8 cellular contexts compared by ENCODE assay signal in the genomic region with DNA sequence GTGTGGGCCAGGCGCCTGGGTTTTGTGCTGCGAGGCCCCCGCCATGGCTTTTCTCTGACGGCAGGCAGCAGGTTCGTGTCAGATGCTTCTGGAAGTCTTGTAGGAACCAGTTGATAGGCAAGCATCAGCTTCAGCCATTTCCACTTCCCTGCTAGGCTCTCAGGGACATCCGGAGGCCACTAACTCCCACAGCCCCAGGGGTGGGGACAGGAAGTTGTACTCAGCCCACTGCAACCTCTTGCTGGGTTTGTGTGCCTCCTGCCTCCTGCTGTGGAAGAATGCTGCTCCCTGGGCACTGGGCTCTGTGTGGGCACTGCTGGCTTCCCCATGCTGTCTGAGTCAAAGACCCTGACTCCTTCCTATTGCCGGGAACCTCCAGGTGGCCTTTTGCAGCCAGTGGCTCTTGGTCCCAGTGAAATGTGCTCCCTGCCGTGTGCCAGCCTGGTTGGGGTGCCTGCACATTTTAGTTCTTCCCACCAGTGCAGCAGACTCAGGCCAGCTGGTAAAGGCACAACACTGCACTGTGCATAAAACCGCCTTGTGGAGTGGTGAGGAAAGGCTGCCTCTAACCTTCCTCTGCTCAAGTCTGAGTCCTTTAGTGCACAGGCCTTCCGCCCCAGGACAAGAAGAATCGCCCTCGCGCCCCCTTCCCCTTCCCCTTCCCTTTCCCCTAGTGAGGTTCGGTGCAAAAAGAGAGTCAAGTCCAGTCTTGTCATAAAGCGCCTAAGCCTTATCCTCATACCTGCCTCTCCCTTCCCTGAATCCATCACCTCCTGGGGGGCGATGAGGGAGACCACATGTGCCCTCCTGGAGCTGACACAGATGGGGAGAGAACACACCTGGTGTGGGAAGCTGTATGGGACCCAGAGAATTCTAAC. TPM values are rescaled to one million over a fixed set of nuclear protein-coding genes. Genes with fewer than 3 reads are reported as not detected.
A peak's percentile ranks its signal among the peaks of the same experiment; 100 is the strongest.
DNase-seq lines count a peak whose midpoint lies in the region; ATAC-seq and TF ChIP-seq lines count a peak whose summit lies in the region.

No MANE protein-coding gene starts in this region.

- WGBS in mesenchymal stem cell: 82% methylated on average over 15 of the region's 16 CpGs

- H3K27ac ChIP-seq in mesenchymal stem cell (ENCODE audit: low read length, poor library complexity, severe bottlenecking): peak overlapping the region; percentile 9

- no peak overlapping the region for H3K4me2 ChIP-seq in mesenchymal stem cell (ENCODE audit: low read length, poor library complexity, severe bottlenecking)

- ATAC-seq in GM18868 (IDR thresholded peaks at IDR 0.05; ENCODE audit: unreplicated experiment) (peak; percentile 50), HG03139 (IDR thresholded peaks at IDR 0.05; ENCODE audit: unreplicated experiment) (peak; percentile 68), GM19035 (IDR thresholded peaks at IDR 0.05; ENCODE audit: unreplicated experiment) (no peak), GM21360 (IDR thresholded peaks at IDR 0.05; ENCODE audit: unreplicated experiment) (no peak)

- H3K4me1 ChIP-seq in mesenchymal stem cell (ENCODE audit: control insufficient read depth, insufficient read depth, low read depth, low read length) (peaks cover 24% of the 10 kb centered on the region), Caco-2 (peaks cover 18% of the 10 kb centered on the region)

- peak overlapping the region; percentile 60 for H2BK15ac ChIP-seq in mesenchymal stem cell (ENCODE audit: low read depth, poor library complexity, severe bottlenecking)

- POLR2A ChIA-PET in Caco-2 (lab: Charles Lee): no interaction called here

- no peak overlapping the region for H2AFZ ChIP-seq in mesenchymal stem cell (ENCODE audit: low read depth, low read length)

- H3K27ac Mint-ChIP-seq in Caco-2 (ENCODE audit: unreplicated experiment): no peak overlapping the region

- H3K4me3 ChIP-seq in mesenchymal stem cell (ENCODE audit: insufficient read depth in 1 of 2, low read depth in 1 of 2, low read length in 2 of 2) (no peak overlapping the region), Caco-2 (ENCODE audit: low read depth, low read length) (no peak overlapping the region)

- H3K9me3 ChIP-seq in mesenchymal stem cell (ENCODE audit: control insufficient read depth, low read length) (no peaks in the 10 kb centered on the region), Caco-2 (no peaks in the 10 kb centered on the region)

- H3K27me3 ChIP-seq in mesenchymal stem cell (ENCODE audit: control insufficient read depth in 1 of 2, insufficient read depth in 1 of 2, low read length in 2 of 2) (no peaks in the 10 kb centered on the region), Caco-2 (replicated peaks; ENCODE audit: control insufficient read depth, insufficient read depth, low read length) (no peaks in the 10 kb centered on the region)

- H3K14ac ChIP-seq in mesenchymal stem cell (ENCODE audit: low read length in 2 of 2): peak overlapping the region in 1 of 2 experiments; percentile 39

- no peak overlapping the region for H2BK120ac ChIP-seq in mesenchymal stem cell (ENCODE audit: low read depth, low read length)

- no peak overlapping the region for H4K91ac ChIP-seq in mesenchymal stem cell (ENCODE audit: low read length)

- peaks cover 17% of the 10 kb centered on the region for H3K4me1 Mint-ChIP-seq in Caco-2 (ENCODE audit: low read depth, unreplicated experiment)

- no peaks in the 10 kb centered on the region for H3K9me3 Mint-ChIP-seq in Caco-2 (ENCODE audit: unreplicated experiment)

- no peak overlapping the region for H3K4ac ChIP-seq in mesenchymal stem cell (ENCODE audit: low read depth in 1 of 2, low read length in 2 of 2)

- H3K23ac ChIP-seq in mesenchymal stem cell (ENCODE audit: low read length in 2 of 2): no peak overlapping the region

- peak overlapping the region; percentile 43 for H4K8ac ChIP-seq in mesenchymal stem cell (ENCODE audit: low read length)

- H3K36me3 Mint-ChIP-seq in Caco-2 (ENCODE audit: insufficient read depth, unreplicated experiment): peaks cover 24% of the 10 kb centered on the region

- peaks cover 43% of the 10 kb centered on the region for H3K79me1 ChIP-seq in mesenchymal stem cell (replicated peaks; ENCODE audit: low read length, poor library complexity, severe bottlenecking)

- H2BK5ac ChIP-seq in mesenchymal stem cell (ENCODE audit: low read depth, low read length, poor library complexity, severe bottlenecking): no peak overlapping the region

- TF ChIP-seq CTCF in Caco-2 (IDR thresholded peaks at IDR 0.05; ENCODE audit: insufficient read depth in 1 of 2, low read depth in 1 of 2, low read length in 1 of 2, severe bottlenecking in 1 of 2, unreplicated experiment in 1 of 2): no peak

- no TSS peak for BruUV-seq in Caco-2 (replicated peaks; lab: Mats Ljungman, UMichigan)

- peaks cover 12 to 28% of the 10 kb centered on the region in 2 experiments for H3K36me3 ChIP-seq in mesenchymal stem cell (ENCODE audit: control insufficient read depth in 1 of 2, insufficient read depth in 2 of 2, low read depth in 1 of 2, low read length in 2 of 2)
- peaks cover 4% of the 10 kb centered on the region for H3K36me3 ChIP-seq in Caco-2 (ENCODE audit: control insufficient read depth, insufficient read depth, low read length)

- intact Hi-C loops in Caco-2 (cut with micrococcal nuclease; ENCODE audit: unreplicated experiment): no loop called here

- CTCF ChIA-PET in Caco-2 (lab: Charles Lee): no interaction called here

- H2AK5ac ChIP-seq in mesenchymal stem cell (ENCODE audit: low read length, severe bottlenecking): no peak overlapping the region

- H3K9ac ChIP-seq in mesenchymal stem cell (ENCODE audit: low read length): no peak overlapping the region

- H2BK12ac ChIP-seq in mesenchymal stem cell (ENCODE audit: low read length in 2 of 2): peak overlapping the region; percentile 38 to 44

- DNase-seq in activated T-cell treated with anti-CD3 and anti-CD28 coated beads, Interleukin-2, amount 50 U/mL, for 48 hours: peak; percentile 63 to 72
- DNase-seq in mesenchymal stem cell (no peak), NCI-H446 treated with DMSO at 0.1 percent for 48 hours (lab: John Stamatoyannopoulos, UW) (no peak), Caco-2 (no peak)

- no peaks in the 10 kb centered on the region for H3K27me3 Mint-ChIP-seq in Caco-2 (ENCODE audit: insufficient read depth, unreplicated experiment)

- no peak overlapping the region for H3K4me3 Mint-ChIP-seq in Caco-2 (ENCODE audit: unreplicated experiment)

- peak overlapping the region; percentile 5 to 49 for H3K18ac ChIP-seq in mesenchymal stem cell (ENCODE audit: low read depth in 1 of 2, low read length in 2 of 2)

RNA-seq across cellular contexts. Expression of gene LDHD, which starts 16.6 kb away (rescaled TPM):
- 0.32 TPM for polyA plus RNA-seq in mesenchymal stem cell (2013, experiment 1 of 2)
- 0.21 TPM for polyA plus RNA-seq in mesenchymal stem cell (2013, experiment 2 of 2)
- total RNA-seq in Caco-2 (2022): 4.1 and 4.5 TPM in 2 replicates

RNA-seq across cellular contexts. Expression of gene ZFP1, which starts 48.3 kb away (rescaled TPM):
- 9.1 TPM for polyA plus RNA-seq in mesenchymal stem cell (2013, experiment 1 of 2)
- 7.8 TPM for polyA plus RNA-seq in mesenchymal stem cell (2013, experiment 2 of 2)
- total RNA-seq in Caco-2 (2022): 11.4 and 14.2 TPM in 2 replicates

Comparison
In these comparisons a context has a peak if more than half of its experiments do, and no peak if none do; other contexts are left out.
1. ATAC-seq: peak in GM18868 (single experiment) and HG03139 (single experiment); none in GM19035 (single experiment) and GM21360 (single experiment).
2. DNase-seq: peak in activated T-cell treated with anti-CD3 and anti-CD28 coated beads, Interleukin-2, amount 50 U/mL, for 48 hours (2 of 2); none in mesenchymal stem cell (single experiment), NCI-H446 treated with DMSO at 0.1 percent for 48 hours (single experiment) and Caco-2 (0 of 2).